In genomic region chr12:94770397-94770759, GRCh38 we compare ENCODE assay signal across 23 cellular contexts.
"Had no signal": no experiment of that assay in that cellular context is flagged by ENCODE, and none has a peak within 500 bp of the region (broad histone marks: within the 10 kb centered on the region; RNA-seq: fewer than 3 reads in every experiment).

No MANE protein-coding gene starts in this region.

- H3K4me1 Mint-ChIP-seq: central memory CD8-positive, alpha-beta T cell had no signal

- H3K27me3 ChIP-seq: gastrocnemius medialis, pancreas, right lobe of liver, stomach, upper lobe of right lung had no signal

- H3K4me3 Mint-ChIP-seq: activated T-cell treated with anti-CD3 and anti-CD28 coated beads, Interleukin-2, amount 50 U/mL, for 72 hours; central memory CD8-positive, alpha-beta T cell; immature natural killer cell; naive thymus-derived CD4-positive, alpha-beta T cell; T-cell had no signal

- H3K4me1 ChIP-seq: gastrocnemius medialis, right lobe of liver, upper lobe of right lung had no signal

- DNase-seq: activated CD4-positive, alpha-beta T cell treated with anti-CD3 and anti-CD28 coated beads, Interleukin-2, amount 50 U/mL, for 1 hour; activated CD8-positive, alpha-beta memory T cell treated with anti-CD3 and anti-CD28 coated beads for 24 hours; activated effector memory CD4-positive, alpha-beta T cell treated with anti-CD3 and anti-CD28 coated beads, Interleukin-2, amount 50 U/mL, for 16 hours; activated naive CD4-positive, alpha-beta T cell treated with anti-CD3 and anti-CD28 coated beads, Interleukin-2, amount 50 U/mL, for 16 hours; activated T-cell treated with anti-CD3 and anti-CD28 coated beads, Interleukin-2, amount 50 U/mL, for 72 hours; aorta; cortex of kidney; gastrocnemius medialis; heart left ventricle; immature natural killer cell; mesenchymal stem cell; naive thymus-derived CD4-positive, alpha-beta T cell; pancreas; right lobe of liver; small intestine; stimulated activated CD4-positive, alpha-beta T cell treated with anti-CD3 and anti-CD28 coated beads, Interleukin-15, amount 100 ng/mL, for 24 hours; stimulated activated CD4-positive, alpha-beta T cell treated with anti-CD3 and anti-CD28 coated beads, Interleukin-2, amount 100 ng/mL, for 48 hours; stomach; T-cell; upper lobe of right lung had no signal

- H3K27ac ChIP-seq: gastrocnemius medialis, heart left ventricle, pancreas, right lobe of liver, stomach, upper lobe of right lung had no signal

- H3K9me3 Mint-ChIP-seq: central memory CD8-positive, alpha-beta T cell; immature natural killer cell; T-cell had no signal

- ATAC-seq: activated CD4-positive, CD25-positive, alpha-beta regulatory T cell treated with anti-CD3 and anti-CD28 coated beads, Interleukin-2, amount 50 U/mL, for 24 hours; activated T-cell treated with anti-CD3 and anti-CD28 coated beads, Interleukin-2, amount 50 U/mL, for 72 hours; esophagus mucosa; gastrocnemius medialis; heart left ventricle; naive thymus-derived CD4-positive, alpha-beta T cell; right lobe of liver; T-cell; upper lobe of right lung had no signal

- H3K36me3 ChIP-seq: gastrocnemius medialis, heart left ventricle, pancreas, right lobe of liver, stomach, upper lobe of right lung had no signal

- H3K36me3 Mint-ChIP-seq: immature natural killer cell, T-cell had no signal

- H3K9me3 ChIP-seq: gastrocnemius medialis, pancreas, right lobe of liver, upper lobe of right lung had no signal

- H3K4me3 ChIP-seq: gastrocnemius medialis, heart left ventricle, pancreas, right lobe of liver, stomach, upper lobe of right lung had no signal

- H3K27ac Mint-ChIP-seq: activated T-cell treated with anti-CD3 and anti-CD28 coated beads, Interleukin-2, amount 50 U/mL, for 72 hours; immature natural killer cell; naive thymus-derived CD4-positive, alpha-beta T cell; T-cell had no signal
